In genomic region chr10:113323985-113324384, GRCh38 we compare ENCODE assay signal across 11 cellular contexts.
"Had no signal": no experiment of that assay in that cellular context is flagged by ENCODE, and none has a peak within 500 bp of the region (broad histone marks: within the 10 kb centered on the region; RNA-seq: fewer than 3 reads in every experiment).

No MANE protein-coding gene starts in this region.

- H3K27ac ChIP-seq: GM23248 had no signal

- H3K4me3 ChIP-seq: GM23248, GM23338, HAP-1 had no signal

- DNase-seq: GM23248, GOT3, H7, H9, HCEC 1CT, HFFc6 had no signal

- H3K9ac ChIP-seq: GM23248 had no signal

- H3K36me3 ChIP-seq: HAP-1 had no signal

- H3K9me3 ChIP-seq: HAP-1 had no signal

- H2AFZ ChIP-seq: GM23248, GM23338 had no signal

- ATAC-seq: GM23338, HCT116 had no signal

- FAIRE-seq: H1, H54 had no signal

- H3K4me2 ChIP-seq: GM23338 had no signal
